19 cellular contexts compared by ENCODE assay signal in the genomic region with DNA sequence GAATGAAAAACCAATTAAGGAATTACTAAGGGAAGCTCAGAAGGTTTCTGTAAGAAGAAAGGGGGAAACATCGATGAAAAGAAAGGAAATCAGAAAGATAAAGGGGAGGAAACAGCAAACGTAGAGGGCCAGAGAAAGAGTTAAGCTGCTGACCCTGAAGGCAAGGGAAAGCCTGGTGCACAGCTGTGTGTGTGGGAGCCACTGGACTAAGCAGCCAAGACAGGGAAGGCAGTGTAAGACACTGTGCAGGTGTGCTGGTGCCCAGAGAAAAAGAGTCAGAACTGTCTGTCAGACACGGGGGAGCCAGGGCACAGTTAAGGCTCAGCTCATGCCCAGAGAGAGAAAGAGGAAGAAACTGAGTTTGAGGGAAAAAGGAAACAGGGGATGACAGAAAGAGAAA.
DNase-seq lines count a peak whose midpoint lies in the region; ATAC-seq and TF ChIP-seq lines count a peak whose summit lies in the region.
"Had no signal": no experiment of that assay in that cellular context is flagged by ENCODE, and none has a peak within 500 bp of the region (broad histone marks: within the 10 kb centered on the region; RNA-seq: fewer than 3 reads in every experiment).

No MANE protein-coding gene starts in this region.

- H3K27me3 Mint-ChIP-seq in IgD-negative memory B cell, result no peaks in the 10 kb centered on the region
- no peaks in the 10 kb centered on the region for H3K27me3 Mint-ChIP-seq in endodermal cell (ENCODE audit: insufficient read depth)
- H3K27me3 Mint-ChIP-seq in neural crest cell (ENCODE audit: low read depth), result no peaks in the 10 kb centered on the region
- H3K27me3 Mint-ChIP-seq: activated naive CD8-positive, alpha-beta T cell had no signal

- H3K36me3 ChIP-seq in endodermal cell (ENCODE audit: control insufficient read depth, insufficient read depth, low read length), result peaks cover 16% of the 10 kb centered on the region
- no peaks in the 10 kb centered on the region for H3K36me3 ChIP-seq in H7 (replicated peaks; ENCODE audit: control insufficient read depth, insufficient read depth, low read length)

- ATAC-seq in GM18868 (IDR thresholded peaks at IDR 0.05; ENCODE audit: unreplicated experiment) (no peak), GM21515 (IDR thresholded peaks at IDR 0.05; ENCODE audit: unreplicated experiment) (no peak)

- H3K27ac Mint-ChIP-seq in IgD-negative memory B cell (peak overlapping the region in 2 of 3 donors; percentile 18 to 24), endodermal cell (peak overlapping the region; percentile 31), neural crest cell (ENCODE audit: unreplicated experiment) (peak overlapping the region; percentile 81)
- H3K27ac Mint-ChIP-seq: T-helper 1 cell treated with Interleukin-12 subunit alpha and Interleukin-12 subunit beta and Interleukin-4 antibody, amounts not matched to agents 30 μg/mL and 1 μg/mL, for 36 hours had no signal

- H3K9me3 ChIP-seq in endodermal cell (ENCODE audit: control insufficient read depth, low read length), result no peaks in the 10 kb centered on the region
- H3K9me3 ChIP-seq: transverse colon had no signal

- H3K4me3 Mint-ChIP-seq in IgD-negative memory B cell (no peak overlapping the region), endodermal cell (no peak overlapping the region), neural crest cell (no peak overlapping the region)
- H3K4me3 Mint-ChIP-seq: activated naive CD8-positive, alpha-beta T cell; CD14-positive monocyte; T-helper 1 cell treated with Interleukin-12 subunit alpha and Interleukin-12 subunit beta and Interleukin-4 antibody, amounts not matched to agents 30 μg/mL and 1 μg/mL, for 36 hours had no signal

- H3K36me3 Mint-ChIP-seq in IgD-negative memory B cell (peaks cover 17% of the 10 kb centered on the region), endodermal cell (ENCODE audit: low read depth) (peaks cover 7% of the 10 kb centered on the region), neural crest cell (ENCODE audit: low read depth) (peaks cover 5% of the 10 kb centered on the region)

- H3K4me1 Mint-ChIP-seq in IgD-negative memory B cell (peaks cover 7 to 13% (median 11%) of the 10 kb centered on the region in 3 donors), endodermal cell (peaks cover 6% of the 10 kb centered on the region), neural crest cell (peaks cover 26% of the 10 kb centered on the region)

- DNase-seq in SIG-M5 treated with dmso at 0.1 percent for 504 hours (lab: John Stamatoyannopoulos, UW; ENCODE audit: unreplicated experiment) (peak; percentile 2), SIG-M5 (lab: John Stamatoyannopoulos, UW) (no peak), endodermal cell (no peak), neural crest cell (ENCODE audit: low read depth, low spot score) (no peak), H7 (no peak)
- DNase-seq: activated CD4-positive, alpha-beta T cell treated with anti-CD3 and anti-CD28 coated beads for 1 hour; activated T-cell treated with anti-CD3 and anti-CD28 coated beads for 4 hours; caudate nucleus; DMS79 treated with DMSO at 0.1 percent for 48 hours; mammary epithelial cell; NCI-H748 treated with DMSO at 0.1 percent for 48 hours; stimulated activated CD4-positive, alpha-beta T cell treated with anti-CD3 and anti-CD28 coated beads, Interleukin-4, amount 100 ng/mL, for 24 hours; transverse colon had no signal

- no peak overlapping the region for H3K27ac ChIP-seq in endodermal cell (ENCODE audit: low read depth, low read length)
- H3K27ac ChIP-seq: transverse colon had no signal

- H3K9ac ChIP-seq in endodermal cell (ENCODE audit: extremely low read depth, low read length, poor library complexity, severe bottlenecking), result no peak overlapping the region

- WGBS in endodermal cell (ENCODE audit: insufficient coverage in 1 of 2, insufficient read length in 1 of 2), 2 experiments, result 44 to 69% methylated on average over 3 of the region's 3 CpGs

- TF ChIP-seq CTCF in endodermal cell (conservative IDR thresholded peaks at IDR 0.05), result no peak
- no peak for TF ChIP-seq CTCF in neural crest cell (conservative IDR thresholded peaks at IDR 0.05)

- H3K4me3 ChIP-seq in endodermal cell (ENCODE audit: low read length) (no peak overlapping the region), H7 (ENCODE audit: insufficient read depth, low read depth, low read length) (no peak overlapping the region)
- H3K4me3 ChIP-seq: transverse colon had no signal

- no peaks in the 10 kb centered on the region for H3K9me3 Mint-ChIP-seq in IgD-negative memory B cell
- H3K9me3 Mint-ChIP-seq in endodermal cell, result no peaks in the 10 kb centered on the region
- no peaks in the 10 kb centered on the region for H3K9me3 Mint-ChIP-seq in neural crest cell
- H3K9me3 Mint-ChIP-seq: CD14-positive monocyte; T-helper 1 cell treated with Interleukin-12 subunit alpha and Interleukin-12 subunit beta and Interleukin-4 antibody, amounts not matched to agents 30 μg/mL and 1 μg/mL, for 36 hours had no signal

- H3K4me1 ChIP-seq in endodermal cell (ENCODE audit: control insufficient read depth, insufficient read depth, low read length), result no peaks in the 10 kb centered on the region

- no peaks in the 10 kb centered on the region for H3K27me3 ChIP-seq in endodermal cell (ENCODE audit: control insufficient read depth, insufficient read depth, low read length, poor library complexity, severe bottlenecking)
- H3K27me3 ChIP-seq in H7 (ENCODE audit: control insufficient read depth, insufficient read depth, low read length), result no peaks in the 10 kb centered on the region
- H3K27me3 ChIP-seq: transverse colon had no signal

Comparison
In these comparisons a context has a peak if more than half of its experiments do, and no peak if none do; other contexts are left out.
1. H3K27ac Mint-ChIP-seq: peak in every context shown above with its lines; median percentile 81 in neural crest cell; 31 in endodermal cell; 21 in IgD-negative memory B cell.